8 cellular contexts compared by ENCODE assay signal in genomic region chr4:8159522-8160232, GRCh38. TPM values are rescaled to one million over a fixed set of nuclear protein-coding genes. Genes with fewer than 3 reads are reported as not detected.
DNase-seq lines count a peak whose midpoint lies in the region; ATAC-seq and TF ChIP-seq lines count a peak whose summit lies in the region.

No MANE protein-coding gene starts in this region.

- TF ChIP-seq CTCF in gastroesophageal sphincter (IDR thresholded peaks at IDR 0.05) = no peak

- H3K27me3 ChIP-seq in gastroesophageal sphincter = peaks cover 10% of the 10 kb centered on the region

- no peaks in the 10 kb centered on the region for H3K9me3 ChIP-seq in SK-N-MC (ENCODE audit: low read depth, low read length)
- H3K9me3 ChIP-seq in gastroesophageal sphincter = no peaks in the 10 kb centered on the region

- WGBS in gastroesophageal sphincter (ENCODE audit: low coverage in 1 of 2), 2 donors = 60 to 69% methylated on average over 1 to 5 of the region's 15 CpGs

- peaks cover 0 to 36% (median 15%) of the 10 kb centered on the region in 3 donors for H3K4me1 ChIP-seq in gastroesophageal sphincter

- no peak overlapping the region for H3K9ac ChIP-seq in SK-N-MC (ENCODE audit: insufficient read length)

- H3K27ac ChIP-seq in SK-N-MC (no peak overlapping the region), gastroesophageal sphincter (peak overlapping the region in 2 of 4 donors; percentile 72 to 75)

- TF ChIP-seq POLR2A in gastroesophageal sphincter (IDR thresholded peaks at IDR 0.05) = no peak

- intact Hi-C loops in head of caudate nucleus (cut with DNase I) = no loop called here

- ATAC-seq in gastroesophageal sphincter = no peak

- DNase-seq in GM19240 (ENCODE audit: insufficient read length, low spot score) (peak; percentile 16), SK-N-MC (ENCODE audit: low read depth, low spot score) (no peak), skeletal muscle cell (ENCODE audit: low read depth) (no peak), head of caudate nucleus (no peak), NCI-H2171 treated with DMSO at 0.1 percent for 48 hours (lab: John Stamatoyannopoulos, UW) (no peak), GF-D8 (lab: John Stamatoyannopoulos, UW) (no peak)
- DNase-seq in activated CD8-positive, alpha-beta memory T cell treated with anti-CD3 and anti-CD28 coated beads for 24 hours = no peak

- H3K4me3 ChIP-seq in SK-N-MC = peak overlapping the region; percentile 72
- H3K4me3 ChIP-seq in gastroesophageal sphincter = peak overlapping the region; percentile 64 to 82
- peak overlapping the region; percentile 89 for H3K4me3 ChIP-seq in skeletal muscle cell (ENCODE audit: low read depth, low read length)

- no peaks in the 10 kb centered on the region for H3K36me3 ChIP-seq in SK-N-MC (ENCODE audit: insufficient read depth, low read length)
- no peaks in the 10 kb centered on the region for H3K36me3 ChIP-seq in gastroesophageal sphincter

- no peak for TF ChIP-seq EP300 in gastroesophageal sphincter (IDR thresholded peaks at IDR 0.05)

RNA-seq across cellular contexts. Expression of gene ABLIM2, which starts 1.1 kb away (rescaled TPM):
- total RNA-seq in gastroesophageal sphincter = 10 to 100 TPM in 1 of 4 donors, 1 to 10 TPM in 3; 5.0 to 13.5 (median 8.0) TPM

RNA-seq across cellular contexts. Expression of gene SH3TC1, which starts 39.4 kb away (rescaled TPM):
- 10 to 100 TPM in 3 of 4 donors, 1 to 10 TPM in 1; 9.6 to 12.9 (median 12.6) TPM for total RNA-seq in gastroesophageal sphincter
